1 cellular context compared by ENCODE assay signal in genomic region chr12:57527184-57527583, GRCh38.
TF ChIP-seq lines count a peak whose summit lies in the region.

No MANE protein-coding gene starts in this region.

TF ChIP-seq in HEK293, 187 proteins besides CTCF, POLR2A, EP300 and RAD21 (continued from another document):
- TF ChIP-seq, protein P1, sequence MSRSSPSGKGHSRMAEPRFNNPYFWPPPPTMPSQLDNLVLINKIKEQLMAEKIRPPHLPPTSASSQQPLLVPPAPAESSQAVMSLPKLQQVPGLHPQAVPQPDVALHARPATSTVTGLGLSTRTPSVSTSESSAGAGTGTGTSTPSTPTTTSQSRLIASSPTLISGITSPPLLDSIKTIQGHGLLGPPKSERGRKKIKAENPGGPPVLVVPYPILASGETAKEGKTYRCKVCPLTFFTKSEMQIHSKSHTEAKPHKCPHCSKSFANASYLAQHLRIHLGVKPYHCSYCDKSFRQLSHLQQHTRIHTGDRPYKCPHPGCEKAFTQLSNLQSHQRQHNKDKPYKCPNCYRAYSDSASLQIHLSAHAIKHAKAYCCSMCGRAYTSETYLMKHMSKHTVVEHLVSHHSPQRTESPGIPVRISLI (tag by site-specific recombination; IDR thresholded peaks at IDR 0.05): no peak
TF ChIP-seq in HEK293: peak in this region for 2.
